8 cellular contexts compared by ENCODE assay signal in genomic region chr22:18056161-18056666, GRCh38. TPM values are rescaled to one million over a fixed set of nuclear protein-coding genes. Genes with fewer than 3 reads are reported as not detected.
DNase-seq lines count a peak whose midpoint lies in the region; ATAC-seq and FAIRE-seq lines count a peak whose summit lies in the region.

No MANE protein-coding gene starts in this region.

- intact Hi-C loops in posterior vena cava (cut with DNase I), result no loop called here

- FAIRE-seq in urothelium cell line (lab: Jason Lieb, UNC), result no peak

- no peak for ATAC-seq in GM18867 (IDR thresholded peaks at IDR 0.05; ENCODE audit: unreplicated experiment)

- peak; percentile 67 for DNase-seq in H4 (ENCODE audit: low spot score)
- DNase-seq in OCI-M1 (lab: John Stamatoyannopoulos, UW), result peak; percentile 47
- peak; percentile 81 for DNase-seq in fibroblast of gingiva (ENCODE audit: low read depth)
- peak; percentile 81 for DNase-seq in posterior vena cava (ENCODE audit: low spot score)
- DNase-seq in urothelium cell line (ENCODE audit: low spot score), result no peak
- DNase-seq in NCI-H748 treated with DMSO at 0.1 percent for 48 hours (lab: John Stamatoyannopoulos, UW), result no peak
- DNase-seq in SKM-1 (lab: John Stamatoyannopoulos, UW; ENCODE audit: unreplicated experiment), result no peak

RNA-seq across cellular contexts. Expression of gene PEX26, which starts 21.6 kb away (rescaled TPM):
- total RNA-seq in H4 (2014; rRNA removed; shearing (Covaris generic)), result 8.5 and 8.6 TPM in 2 replicates
- total RNA-seq in posterior vena cava, result 10 to 100 TPM; 25.5 to 28.5 TPM

RNA-seq across cellular contexts. Expression of gene MICAL3, which starts 31.9 kb away (rescaled TPM):
- 7.0 and 17.3 TPM in 2 replicates for total RNA-seq in H4 (2014; rRNA removed; shearing (Covaris generic))
- total RNA-seq in posterior vena cava, result 100 to 1,000 TPM; 106 to 114 TPM

RNA-seq across cellular contexts. Expression of gene TUBA8, which starts 54.4 kb away (rescaled TPM):
- 0.06 TPM in 1 of 2 replicates, not detected in the other for total RNA-seq in H4 (2014; rRNA removed; shearing (Covaris generic))
- 1 to 10 TPM; 2.3 to 2.8 TPM for total RNA-seq in posterior vena cava

Comparison
In these comparisons a context has a peak if more than half of its experiments do, and no peak if none do; other contexts are left out.
1. DNase-seq: peak in H4 (single experiment), OCI-M1 (single experiment), fibroblast of gingiva (single experiment) and posterior vena cava (single experiment); none in urothelium cell line (single experiment), NCI-H748 treated with DMSO at 0.1 percent for 48 hours (single experiment) and SKM-1 (single experiment).